21 cellular contexts compared by ENCODE assay signal in the genomic region with DNA sequence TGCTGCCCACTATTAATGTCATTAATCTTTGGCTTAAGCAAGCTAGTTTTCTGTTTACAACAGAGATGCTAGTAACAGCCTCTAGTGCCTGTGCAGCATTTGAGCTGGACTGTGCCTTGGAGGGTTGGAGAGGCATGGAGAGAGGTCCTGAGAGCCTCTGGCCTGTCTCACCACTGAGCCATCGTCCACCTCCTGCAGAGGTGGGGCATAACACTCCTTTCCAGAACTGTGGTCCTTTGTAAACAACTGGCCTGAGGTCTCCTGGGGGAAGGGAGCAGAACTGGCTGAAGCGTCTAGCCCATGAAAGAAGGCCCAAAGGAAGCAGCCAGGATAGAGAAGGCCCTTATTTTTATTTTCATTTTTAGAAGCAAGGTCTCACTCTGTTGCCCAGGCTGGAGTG. TPM values are rescaled to one million over a fixed set of nuclear protein-coding genes. Genes with fewer than 3 reads are reported as not detected.
"Had no signal": no experiment of that assay in that cellular context is flagged by ENCODE, and none has a peak within 500 bp of the region (broad histone marks: within the 10 kb centered on the region; RNA-seq: fewer than 3 reads in every experiment).

No MANE protein-coding gene starts in this region.

- ATAC-seq: gastroesophageal sphincter; left cardiac atrium; natural killer cell treated with Interleukin-12 subunit alpha and Interleukin-12 subunit beta and Interleukin-15 and Interleukin-18, amount 100 ng/mL, for 72 hours had no signal

- H3K27ac ChIP-seq: colonic mucosa, esophagus squamous epithelium, gastroesophageal sphincter, hepatocyte, left ventricle myocardium inferior had no signal

- H3K4me2 ChIP-seq: hepatocyte, smooth muscle cell had no signal

- FAIRE-seq: kidney, urothelium cell line had no signal

- H3K4me1 ChIP-seq: colonic mucosa had no signal

- H3K9me3 ChIP-seq: colonic mucosa, esophagus squamous epithelium, gastroesophageal sphincter, left ventricle myocardium inferior had no signal

- H3K4me3 ChIP-seq: colonic mucosa, esophagus squamous epithelium, gastroesophageal sphincter, hepatocyte, left ventricle myocardium inferior, lung, smooth muscle cell had no signal

- H3K79me2 ChIP-seq: hepatocyte had no signal

- H3K27me3 ChIP-seq: colonic mucosa, gastroesophageal sphincter, hepatocyte had no signal

- DNase-seq: colonic mucosa; dermis blood vessel endothelial cell; esophagus squamous epithelium; foreskin fibroblast; head of caudate nucleus; kidney; left cardiac atrium; left ventricle myocardium inferior; mesenchymal stem cell; midbrain; posterior cingulate gyrus; stimulated activated CD4-positive, alpha-beta T cell treated with anti-CD3 and anti-CD28 coated beads, Interleukin-2, amount 100 ng/mL, for 48 hours; stimulated activated naive CD4-positive, alpha-beta T cell treated with Interleukin-2 at 50 U/mL for 16 hours had no signal

- H2AFZ ChIP-seq: hepatocyte had no signal

- H3K36me3 ChIP-seq: colonic mucosa, esophagus squamous epithelium, gastroesophageal sphincter, left ventricle myocardium inferior had no signal

RNA-seq across cellular contexts. Expression of a gene that starts 10.0 kb away (rescaled TPM):
- total RNA-seq: dermis blood vessel endothelial cell; epithelial cell of proximal tubule; gastroesophageal sphincter; left cardiac atrium; left ventricle myocardium inferior; natural killer cell treated with Interleukin-12 subunit alpha and Interleukin-12 subunit beta and Interleukin-15 and Interleukin-18, amount 100 ng/mL, for 72 hours; osteocyte; smooth muscle cell had no signal
- polyA plus RNA-seq: lung, smooth muscle cell had no signal
